Comparison of ENCODE assay signal across 1 cellular context in genomic region chr5:80739898-80740297, GRCh38.
TF ChIP-seq lines count a peak whose summit lies in the region.

No MANE protein-coding gene starts in this region.

TF ChIP-seq in HEK293, 187 proteins besides CTCF, POLR2A, EP300 and RAD21 (continues in another document):
- TF ChIP-seq PRDM2 (tag by site-specific recombination; IDR thresholded peaks at IDR 0.05; ENCODE audit: borderline replicate concordance), result no peak
- no peak for TF ChIP-seq ZBTB8A (tag by site-specific recombination; IDR thresholded peaks at IDR 0.05)
- TF ChIP-seq MEIS1 (CRISPR knock-in tag; IDR thresholded peaks at IDR 0.05; ENCODE audit: borderline replicate concordance), result no peak
- TF ChIP-seq KLF9 (tag by site-specific recombination; IDR thresholded peaks at IDR 0.05; ENCODE audit: low read depth), result no peak
- TF ChIP-seq ZNF350 (tag by site-specific recombination; IDR thresholded peaks at IDR 0.05), result no peak
- peak; percentile 47; the same call in 1 of the 2 replicates for TF ChIP-seq GFI1B (tag by site-specific recombination; IDR thresholded peaks at IDR 0.05)
- no peak for TF ChIP-seq ZNF510 (tag by site-specific recombination; IDR thresholded peaks at IDR 0.05; ENCODE audit: insufficient replicate concordance)
- no peak for TF ChIP-seq ZNF654 (tag by site-specific recombination; IDR thresholded peaks at IDR 0.05; ENCODE audit: low read depth)
- no peak for TF ChIP-seq ZNF132 (tag by site-specific recombination; IDR thresholded peaks at IDR 0.05; ENCODE audit: borderline replicate concordance)
- TF ChIP-seq ZBTB44 (tag by site-specific recombination; IDR thresholded peaks at IDR 0.05), result 0 out of 2 replicates have a peak, but pooled peaks have one; percentile 13
- no peak for TF ChIP-seq MZF1 (tag by site-specific recombination; IDR thresholded peaks at IDR 0.05; ENCODE audit: borderline replicate concordance)
- TF ChIP-seq YY2 (tag by site-specific recombination; IDR thresholded peaks at IDR 0.05), result no peak
- no peak for TF ChIP-seq ZNF530 (tag by site-specific recombination; IDR thresholded peaks at IDR 0.05; ENCODE audit: low read depth)
- TF ChIP-seq OSR2 (tag by site-specific recombination; IDR thresholded peaks at IDR 0.05), result no peak; the same call in 1 of the 2 replicates
- TF ChIP-seq PRDM4 (tag by site-specific recombination; IDR thresholded peaks at IDR 0.05), result peak; percentile 62; the same call in 1 of the 2 replicates
- TF ChIP-seq ZNF843 (tag by site-specific recombination; IDR thresholded peaks at IDR 0.05), result peak; percentile 91
- no peak for TF ChIP-seq REST (tag by site-specific recombination; IDR thresholded peaks at IDR 0.05)
- no peak for TF ChIP-seq SP3 (tag by site-specific recombination; IDR thresholded peaks at IDR 0.05)
- TF ChIP-seq ZNF776 (tag by site-specific recombination; IDR thresholded peaks at IDR 0.05; ENCODE audit: borderline replicate concordance), result no peak
- TF ChIP-seq GLI2 (tag by site-specific recombination; IDR thresholded peaks at IDR 0.05; ENCODE audit: borderline replicate concordance, low read depth), result peak; percentile 47; the same call in 1 of the 2 replicates
- TF ChIP-seq FEZF1 (tag by site-specific recombination; IDR thresholded peaks at IDR 0.05), result peak; percentile 90
- TF ChIP-seq ZNF274 (IDR thresholded peaks at IDR 0.05; ENCODE audit: low read length), result no peak
- no peak for TF ChIP-seq ZNF274 (tag by site-specific recombination; IDR thresholded peaks at IDR 0.05; ENCODE audit: borderline replicate concordance)
- TF ChIP-seq PRDM6 (tag by site-specific recombination; IDR thresholded peaks at IDR 0.05), result peak; percentile 80
- TF ChIP-seq ZEB2 (tag by site-specific recombination; IDR thresholded peaks at IDR 0.05), result no peak
- no peak for TF ChIP-seq ZNF48 (tag by site-specific recombination; IDR thresholded peaks at IDR 0.05)
- peak; percentile 59 for TF ChIP-seq ZXDB (tag by site-specific recombination; IDR thresholded peaks at IDR 0.05)
- no peak for TF ChIP-seq ZNF433 (tag by site-specific recombination; IDR thresholded peaks at IDR 0.05; ENCODE audit: low read depth)
- TF ChIP-seq ZNF202 (tag by site-specific recombination; IDR thresholded peaks at IDR 0.05; ENCODE audit: borderline replicate concordance), result no peak
- no peak for TF ChIP-seq HOXD13 (CRISPR knock-in tag; IDR thresholded peaks at IDR 0.05; ENCODE audit: borderline replicate concordance)
- TF ChIP-seq ZNF664 (tag by site-specific recombination; IDR thresholded peaks at IDR 0.05), result no peak
- no peak for TF ChIP-seq ZNF561 (tag by site-specific recombination; IDR thresholded peaks at IDR 0.05; ENCODE audit: borderline replicate concordance)
- no peak for TF ChIP-seq ZNF169 (tag by site-specific recombination; IDR thresholded peaks at IDR 0.05)
- TF ChIP-seq ZNF140 (tag by site-specific recombination; IDR thresholded peaks at IDR 0.05), result no peak
- TF ChIP-seq ZSCAN4 (tag by site-specific recombination; IDR thresholded peaks at IDR 0.05), result no peak
- no peak for TF ChIP-seq ZNF341 (tag by site-specific recombination; IDR thresholded peaks at IDR 0.05; ENCODE audit: low read depth)
- TF ChIP-seq SP2 (tag by site-specific recombination; IDR thresholded peaks at IDR 0.05), result no peak
- TF ChIP-seq ZNF501 (tag by site-specific recombination; IDR thresholded peaks at IDR 0.05), result no peak
- peak; percentile 84 for TF ChIP-seq IKZF3 (tag by site-specific recombination; IDR thresholded peaks at IDR 0.05)
- no peak for TF ChIP-seq ZNF2 (tag by site-specific recombination; IDR thresholded peaks at IDR 0.05)
- TF ChIP-seq BCL6B (tag by site-specific recombination; IDR thresholded peaks at IDR 0.05), result no peak
- TF ChIP-seq ATF2 (tag by site-specific recombination; IDR thresholded peaks at IDR 0.05; ENCODE audit: low read depth), result no peak
- no peak for TF ChIP-seq ZBTB20 (tag by site-specific recombination; IDR thresholded peaks at IDR 0.05)
- peak; percentile 96 for TF ChIP-seq TCF7L2 (IDR thresholded peaks at IDR 0.05; ENCODE audit: borderline replicate concordance, low read depth, low read length)
- TF ChIP-seq ZBTB21 (tag by site-specific recombination; IDR thresholded peaks at IDR 0.05), result no peak
- TF ChIP-seq ZNF701 (tag by site-specific recombination; IDR thresholded peaks at IDR 0.05), result no peak
- TF ChIP-seq ZNF792 (tag by site-specific recombination; IDR thresholded peaks at IDR 0.05), result no peak
- no peak for TF ChIP-seq ZNF624 (tag by site-specific recombination; IDR thresholded peaks at IDR 0.05)
